Comparison of ENCODE assay signal across 13 cellular contexts in the genomic region with DNA sequence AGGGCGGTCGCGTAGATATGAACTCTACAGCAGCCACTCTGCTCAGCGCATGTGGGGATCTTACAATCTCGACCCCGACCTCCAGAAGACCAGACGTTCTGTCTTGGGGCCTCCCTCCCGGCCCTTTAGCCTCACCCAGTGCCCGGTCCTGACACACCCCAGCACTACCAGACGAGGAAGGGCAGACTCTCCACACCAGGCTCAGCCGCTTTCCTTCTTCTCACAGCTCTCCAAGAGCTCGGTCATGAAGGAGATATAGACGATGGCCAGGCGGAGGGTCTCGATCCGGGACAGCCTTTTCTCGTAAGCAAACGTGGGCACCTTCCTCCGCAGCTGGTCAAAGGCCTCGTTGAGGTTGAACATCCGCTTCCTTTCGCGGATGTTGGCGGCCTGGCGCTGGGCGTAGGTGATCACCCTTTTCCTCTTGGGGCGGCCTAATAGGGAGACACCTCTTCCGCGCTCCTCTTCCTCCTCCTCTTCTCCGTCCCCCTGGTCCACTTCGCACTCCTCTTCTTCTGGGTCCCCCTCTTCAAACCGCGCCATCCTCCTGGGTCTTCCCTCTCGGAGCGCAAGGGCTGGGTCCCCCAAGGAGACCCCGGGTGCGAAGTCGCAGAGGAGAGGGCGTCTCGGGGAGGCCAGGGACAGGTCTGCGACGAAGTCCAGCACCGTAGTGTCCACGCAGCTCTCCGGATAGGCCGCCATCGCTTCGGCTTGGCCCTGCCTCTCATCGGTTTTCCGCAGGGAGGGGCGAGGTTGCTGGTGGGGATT. TPM values are rescaled to one million over a fixed set of nuclear protein-coding genes. Genes with fewer than 3 reads are reported as not detected.
A peak's percentile ranks its signal among the peaks of the same experiment; 100 is the strongest.
DNase-seq lines count a peak whose midpoint lies in the region; ATAC-seq and TF ChIP-seq lines count a peak whose summit lies in the region.
"Had no signal": no experiment of that assay in that cellular context is flagged by ENCODE, and none has a peak within 500 bp of the region (broad histone marks: within the 10 kb centered on the region; RNA-seq: fewer than 3 reads in every experiment).

TSS of gene FERD3L (minus strand) at position 761 of the 768 bp plus-strand sequence. CDS start at position 702, 59 bp downstream.

- no CpG with 5 or more reads among the region's 51 CpGs for WGBS in mesendoderm (ENCODE audit: extremely low coverage, insufficient coverage, low lambda C conversion rate)
- WGBS in spleen, 5 donors, result 5 to 12% (median 7%) methylated on average over 39 to 51 of the region's 51 CpGs
- 16 to 20% methylated on average over 43 to 51 of the region's 51 CpGs for WGBS in lower leg skin, 2 donors

- no peak within 1 kb of the TSS for H2BK5ac ChIP-seq in mesendoderm (ENCODE audit: low read length)

- H3K36me3 ChIP-seq in H7 (replicated peaks; ENCODE audit: control insufficient read depth, insufficient read depth, low read length) (no peaks in the 10 kb centered on the region), mesendoderm (ENCODE audit: control insufficient read depth, insufficient read depth, low read length) (no peaks in the 10 kb centered on the region), spleen (no peaks in the 10 kb centered on the region)

- peak within 1 kb of the TSS; percentile 97 for H3K4me2 ChIP-seq in mesendoderm (ENCODE audit: low read length)
- H3K4me2 ChIP-seq: KMS-11 had no signal

- peak; percentile 37 for DNase-seq in H7
- peak; percentile 88 for DNase-seq in chondrocyte (ENCODE audit: low spot score)
- DNase-seq in mesendoderm, result peak; percentile 28
- peak; percentile 68 for DNase-seq in spleen
- DNase-seq in NCI-H1092 (lab: John Stamatoyannopoulos, UW), result no peak
- no peak for DNase-seq in activated CD4-positive, alpha-beta T cell treated with anti-CD3 and anti-CD28 coated beads, Interleukin-2, amount 50 U/mL, for 4 hours
- no peak for DNase-seq in lower leg skin (ENCODE audit: low spot score in 2 of 2)
- DNase-seq: activated CD4-positive, alpha-beta memory T cell treated with anti-CD3 and anti-CD28 coated beads, Interleukin-2, amount 10 ng/mL, durations not matched to agents 7 days and 5 days; head of caudate nucleus had no signal

- no peak within 1 kb of the TSS for H3K23ac ChIP-seq in mesendoderm (ENCODE audit: low read length)

- no peak for TF ChIP-seq CTCF in chondrocyte (IDR thresholded peaks at IDR 0.05)
- no peak for TF ChIP-seq CTCF in spleen (IDR thresholded peaks at IDR 0.05 in 8 of 11, conservative IDR thresholded peaks at IDR 0.05 in 3 of 11)
- no peak for TF ChIP-seq CTCF in lower leg skin (IDR thresholded peaks at IDR 0.05)

- H3K9me3 Mint-ChIP-seq in chondrocyte (ENCODE audit: low read depth), result no peaks in the 10 kb centered on the region

- peaks cover 16% of the 10 kb centered on the region for H3K4me1 Mint-ChIP-seq in chondrocyte (ENCODE audit: low read depth)
- H3K4me1 Mint-ChIP-seq: activated CD4-positive, alpha-beta memory T cell treated with anti-CD3 and anti-CD28 coated beads, Interleukin-2, amount 10 ng/mL, durations not matched to agents 7 days and 5 days had no signal

- H3K36me3 Mint-ChIP-seq in chondrocyte (ENCODE audit: low read depth), result peaks cover 1% of the 10 kb centered on the region

- H3K27ac Mint-ChIP-seq in chondrocyte (ENCODE audit: unreplicated experiment), result no peak within 1 kb of the TSS
- H3K27ac Mint-ChIP-seq: activated CD4-positive, alpha-beta memory T cell treated with anti-CD3 and anti-CD28 coated beads, Interleukin-2, amount 10 ng/mL, durations not matched to agents 7 days and 5 days had no signal

- H3K79me1 ChIP-seq in mesendoderm (ENCODE audit: low read length), result no peaks in the 10 kb centered on the region

- H2AK5ac ChIP-seq in mesendoderm (ENCODE audit: low read length), result no peak within 1 kb of the TSS

- no peak within 1 kb of the TSS for H4K8ac ChIP-seq in mesendoderm (ENCODE audit: low read depth, low read length)

- peak within 1 kb of the TSS; percentile 19 for H3K9ac ChIP-seq in mesendoderm (ENCODE audit: low read length)
- H3K9ac ChIP-seq: KMS-11 had no signal

- H3K27ac ChIP-seq in mesendoderm (ENCODE audit: low read depth, low read length) (no peak within 1 kb of the TSS), spleen (no peak within 1 kb of the TSS)
- H3K27ac ChIP-seq: dorsolateral prefrontal cortex, KMS-11 had no signal

- intact Hi-C loops in spleen (cut with DNase I; ENCODE audit: low total_unique reads) (no loop called here), lower leg skin (cut with DNase I; ENCODE audit: low total_unique reads) (no loop called here)

- H3K4me1 ChIP-seq in mesendoderm (ENCODE audit: control insufficient read depth, low read depth, low read length) (peaks cover 4% of the 10 kb centered on the region), spleen (peaks cover 0 to 7% (median 0%) of the 10 kb centered on the region in 6 donors)

- H3K4ac ChIP-seq in mesendoderm (ENCODE audit: low read depth, low read length), result no peak within 1 kb of the TSS

- no peak within 1 kb of the TSS for H4K5ac ChIP-seq in mesendoderm (ENCODE audit: low read length)

- H3K18ac ChIP-seq in mesendoderm (ENCODE audit: low read length), result no peak within 1 kb of the TSS

- no peak within 1 kb of the TSS for H2BK15ac ChIP-seq in mesendoderm (replicated peaks; ENCODE audit: low read depth)

- H3K4me3 ChIP-seq in H7 (ENCODE audit: insufficient read depth, low read depth, low read length) (peak within 1 kb of the TSS; percentile 46; the same call in 1 of the 2 replicates), mesendoderm (ENCODE audit: low read length) (peak within 1 kb of the TSS; percentile 36), spleen (peak within 1 kb of the TSS in 2 of 8 donors; percentile 20 to 46), lower leg skin (ENCODE audit: low read depth, poor library complexity, severe bottlenecking) (no peak within 1 kb of the TSS)

- H2BK120ac ChIP-seq in mesendoderm (ENCODE audit: low read depth, low read length), result no peak within 1 kb of the TSS

- peak within 1 kb of the TSS; percentile 80 for H3K56ac ChIP-seq in mesendoderm (ENCODE audit: low read length)

- TF ChIP-seq POLR2A in spleen (IDR thresholded peaks at IDR 0.05) (no peak), lower leg skin (IDR thresholded peaks at IDR 0.05) (no peak)

- ATAC-seq in HG03565 (IDR thresholded peaks at IDR 0.05; ENCODE audit: unreplicated experiment), result no peak

- H3K9me3 ChIP-seq in spleen, result peaks cover 0 to 3% (median 0%) of the 10 kb centered on the region in 8 donors

- peaks cover 74% of the 10 kb centered on the region for H3K27me3 ChIP-seq in H7 (ENCODE audit: control insufficient read depth, insufficient read depth, low read length)
- H3K27me3 ChIP-seq in mesendoderm (ENCODE audit: insufficient read depth, low read length, poor library complexity), result peaks cover 32% of the 10 kb centered on the region
- peaks cover 5 to 72% (median 47%) of the 10 kb centered on the region in 7 donors for H3K27me3 ChIP-seq in spleen (replicated peaks in 1 of 7)

- H3K79me2 ChIP-seq in mesendoderm (ENCODE audit: control insufficient read depth, insufficient read depth, low read length), result no peaks in the 10 kb centered on the region

- peak within 1 kb of the TSS; percentile 64 for H3K4me3 Mint-ChIP-seq in chondrocyte (ENCODE audit: unreplicated experiment)
- H3K4me3 Mint-ChIP-seq: activated CD4-positive, alpha-beta memory T cell treated with anti-CD3 and anti-CD28 coated beads, Interleukin-2, amount 10 ng/mL, durations not matched to agents 7 days and 5 days had no signal

- peaks cover 47% of the 10 kb centered on the region for H3K27me3 Mint-ChIP-seq in chondrocyte (ENCODE audit: low read depth)

RNA-seq across cellular contexts. Expression of gene FERD3L, which starts in this region (rescaled TPM):
- not detected in 2 replicates for total RNA-seq in H7 (2014; rRNA removed; shearing (Covaris generic))
- not detected in 3 replicates for total RNA-seq in chondrocyte
- polyA plus RNA-seq in mesendoderm (2013, experiment 1 of 2), result not detected
- polyA plus RNA-seq in mesendoderm (2013, experiment 2 of 2), result not detected
- not detected for total RNA-seq in spleen
- not detected for polyA plus RNA-seq in spleen
- not detected for total RNA-seq in lower leg skin
- total RNA-seq: activated CD4-positive, alpha-beta memory T cell treated with anti-CD3 and anti-CD28 coated beads, Interleukin-2, amount 10 ng/mL, durations not matched to agents 7 days and 5 days; mucosa of gallbladder had no signal

Comparison
In these comparisons a context has a peak if more than half of its experiments do, and no peak if none do; other contexts are left out.
1. Peak in DNase-seq and H3K4me3 ChIP-seq in H7; RNA of the gene not detected or under 1 TPM.
2. Peak in DNase-seq in chondrocyte; RNA of the gene not detected or under 1 TPM.
3. Peak in DNase-seq in spleen; RNA of the gene not detected or under 1 TPM.